Comparison of ENCODE assay signal across 1 cellular context in the genomic region with DNA sequence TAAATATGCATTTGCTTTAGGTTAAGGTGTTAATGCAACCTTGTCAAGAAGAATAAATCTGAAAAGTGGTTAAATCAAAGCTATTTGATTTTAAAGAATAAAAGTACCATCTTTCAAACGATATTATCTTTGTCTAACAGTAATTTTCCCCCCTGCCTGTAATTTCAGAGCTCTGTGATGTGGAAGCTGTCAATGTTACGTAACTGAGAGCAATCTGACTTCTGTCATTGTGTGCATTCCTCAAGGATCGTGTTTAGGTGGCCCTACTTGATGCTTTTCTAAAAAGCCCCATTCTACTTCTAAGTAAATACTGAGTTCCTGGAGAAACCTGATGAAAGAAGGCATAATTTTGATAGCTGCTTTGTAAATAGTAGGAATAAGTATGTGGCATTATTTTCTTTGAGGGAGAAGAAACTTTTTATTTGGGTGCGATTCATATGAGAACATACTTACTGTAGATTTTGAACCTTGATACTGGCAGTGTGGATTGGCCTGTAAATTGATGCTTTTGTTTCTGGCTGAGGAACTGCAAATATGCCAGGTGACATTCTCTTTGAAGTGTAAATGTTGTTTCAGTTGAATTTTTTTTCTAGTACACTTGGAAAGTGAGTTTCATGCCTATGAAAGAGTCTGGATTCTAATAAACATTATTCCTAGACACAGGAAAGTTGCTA.
A peak's percentile ranks its signal among the peaks of the same experiment; 100 is the strongest.
TF ChIP-seq lines count a peak whose summit lies in the region.

No MANE protein-coding gene starts in this region.

TF ChIP-seq in HepG2, 621 proteins besides CTCF, POLR2A, EP300 and RAD21 (continued from another document):
- TF ChIP-seq, protein P1, sequence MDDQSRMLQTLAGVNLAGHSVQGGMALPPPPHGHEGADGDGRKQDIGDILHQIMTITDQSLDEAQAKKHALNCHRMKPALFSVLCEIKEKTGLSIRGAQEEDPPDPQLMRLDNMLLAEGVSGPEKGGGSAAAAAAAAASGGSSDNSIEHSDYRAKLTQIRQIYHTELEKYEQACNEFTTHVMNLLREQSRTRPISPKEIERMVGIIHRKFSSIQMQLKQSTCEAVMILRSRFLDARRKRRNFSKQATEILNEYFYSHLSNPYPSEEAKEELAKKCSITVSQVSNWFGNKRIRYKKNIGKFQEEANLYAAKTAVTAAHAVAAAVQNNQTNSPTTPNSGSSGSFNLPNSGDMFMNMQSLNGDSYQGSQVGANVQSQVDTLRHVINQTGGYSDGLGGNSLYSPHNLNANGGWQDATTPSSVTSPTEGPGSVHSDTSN (CRISPR knock-in tag; IDR thresholded peaks at IDR 0.05; ENCODE audit: borderline replicate concordance), result no peak
- TF ChIP-seq ZNF331 (CRISPR knock-in tag; IDR thresholded peaks at IDR 0.05) (0 out of 2 replicates have a peak, but pooled peaks have one; percentile 12), RXRA (CRISPR knock-in tag; IDR thresholded peaks at IDR 0.05) (no peak), MEIS2 (CRISPR knock-in tag; IDR thresholded peaks at IDR 0.05) (no peak), ZNF562 (CRISPR knock-in tag; IDR thresholded peaks at IDR 0.05; ENCODE audit: borderline replicate concordance) (no peak), ARNTL (CRISPR knock-in tag; IDR thresholded peaks at IDR 0.05) (no peak), ZNF616 (CRISPR knock-in tag; IDR thresholded peaks at IDR 0.05; ENCODE audit: low read depth) (no peak), SRSF1 (optimal IDR thresholded peaks at IDR 0.05; ENCODE audit: low read depth, low read length) (no peak), HDAC6 (IDR thresholded peaks at IDR 0.05; ENCODE audit: low read depth, low read length) (no peak), ZSCAN25 (CRISPR knock-in tag; IDR thresholded peaks at IDR 0.05) (no peak), ZFP37 (CRISPR knock-in tag; IDR thresholded peaks at IDR 0.05; ENCODE audit: borderline replicate concordance) (no peak), TCF7 (IDR thresholded peaks at IDR 0.05; ENCODE audit: low read depth) (0 out of 2 replicates have a peak, but pooled peaks have one; percentile 35), HHEX (CRISPR knock-in tag; IDR thresholded peaks at IDR 0.05) (no peak), KLF16 (CRISPR knock-in tag; IDR thresholded peaks at IDR 0.05) (no peak), PHB2 (IDR thresholded peaks at IDR 0.05; ENCODE audit: partially characterized antibody) (no peak), SNAI1 (CRISPR knock-in tag; IDR thresholded peaks at IDR 0.05; ENCODE audit: borderline replicate concordance) (no peak), SATB2 (CRISPR knock-in tag; IDR thresholded peaks at IDR 0.05) (no peak), SOX13 (IDR thresholded peaks at IDR 0.05) (no peak), SOX13 (CRISPR knock-in tag; conservative IDR thresholded peaks at IDR 0.05 in 1 of 2, IDR thresholded peaks at IDR 0.05 in 1 of 2) (peak in 1 of 2 experiments; percentile 41; a peak in 1 of 4 replicates), ATF1 (CRISPR knock-in tag; IDR thresholded peaks at IDR 0.05) (no peak), ZNF773 (CRISPR knock-in tag; IDR thresholded peaks at IDR 0.05; ENCODE audit: borderline replicate concordance) (no peak), HNRNPK (IDR thresholded peaks at IDR 0.05; ENCODE audit: low read depth, low read length, poor library complexity, severe bottlenecking) (no peak), FOXJ3 (CRISPR knock-in tag; IDR thresholded peaks at IDR 0.05; ENCODE audit: borderline replicate concordance) (no peak), ZNF747 (CRISPR knock-in tag; IDR thresholded peaks at IDR 0.05; ENCODE audit: borderline replicate concordance) (no peak), AGO2 (optimal IDR thresholded peaks at IDR 0.05; ENCODE audit: low read depth, low read length) (no peak), PHF8 (CRISPR knock-in tag; IDR thresholded peaks at IDR 0.05) (no peak), ZFP36L2 (CRISPR knock-in tag; IDR thresholded peaks at IDR 0.05) (no peak), ERF (CRISPR knock-in tag; IDR thresholded peaks at IDR 0.05) (no peak), NR2F6 (IDR thresholded peaks at IDR 0.05) (no peak), NR2F6 (CRISPR knock-in tag; IDR thresholded peaks at IDR 0.05) (no peak), PHF21A (CRISPR knock-in tag; IDR thresholded peaks at IDR 0.05) (no peak), ZNF510 (CRISPR knock-in tag; IDR thresholded peaks at IDR 0.05; ENCODE audit: low read depth) (no peak), TBX2 (CRISPR knock-in tag; IDR thresholded peaks at IDR 0.05; ENCODE audit: borderline replicate concordance) (0 out of 2 replicates have a peak, but pooled peaks have one; percentile 25), ZBTB20 (CRISPR knock-in tag; IDR thresholded peaks at IDR 0.05; ENCODE audit: borderline replicate concordance, low read depth) (no peak), GABPB1 (CRISPR knock-in tag; IDR thresholded peaks at IDR 0.05) (no peak), FOXP1 (IDR thresholded peaks at IDR 0.05) (no peak), FOXP1 (CRISPR knock-in tag; IDR thresholded peaks at IDR 0.05) (no peak), ZNF335 (CRISPR knock-in tag; IDR thresholded peaks at IDR 0.05) (no peak), KMT2A (CRISPR knock-in tag; IDR thresholded peaks at IDR 0.05) (no peak), CBX1 (IDR thresholded peaks at IDR 0.05; ENCODE audit: low read depth) (no peak), AKAP8 (CRISPR knock-in tag; IDR thresholded peaks at IDR 0.05) (no peak), ZFP36 (IDR thresholded peaks at IDR 0.05; ENCODE audit: borderline replicate concordance, low read depth, low read length, partially characterized antibody) (no peak), NBN (conservative IDR thresholded peaks at IDR 0.05) (no peak), ZFAT (CRISPR knock-in tag; conservative IDR thresholded peaks at IDR 0.05) (no peak), ZNF256 (CRISPR knock-in tag; conservative IDR thresholded peaks at IDR 0.05) (no peak)
- TF ChIP-seq, protein P2, sequence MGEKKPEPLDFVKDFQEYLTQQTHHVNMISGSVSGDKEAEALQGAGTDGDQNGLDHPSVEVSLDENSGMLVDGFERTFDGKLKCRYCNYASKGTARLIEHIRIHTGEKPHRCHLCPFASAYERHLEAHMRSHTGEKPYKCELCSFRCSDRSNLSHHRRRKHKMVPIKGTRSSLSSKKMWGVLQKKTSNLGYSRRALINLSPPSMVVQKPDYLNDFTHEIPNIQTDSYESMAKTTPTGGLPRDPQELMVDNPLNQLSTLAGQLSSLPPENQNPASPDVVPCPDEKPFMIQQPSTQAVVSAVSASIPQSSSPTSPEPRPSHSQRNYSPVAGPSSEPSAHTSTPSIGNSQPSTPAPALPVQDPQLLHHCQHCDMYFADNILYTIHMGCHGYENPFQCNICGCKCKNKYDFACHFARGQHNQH (CRISPR knock-in tag; IDR thresholded peaks at IDR 0.05), result no peak
- TF ChIP-seq, protein P3, sequence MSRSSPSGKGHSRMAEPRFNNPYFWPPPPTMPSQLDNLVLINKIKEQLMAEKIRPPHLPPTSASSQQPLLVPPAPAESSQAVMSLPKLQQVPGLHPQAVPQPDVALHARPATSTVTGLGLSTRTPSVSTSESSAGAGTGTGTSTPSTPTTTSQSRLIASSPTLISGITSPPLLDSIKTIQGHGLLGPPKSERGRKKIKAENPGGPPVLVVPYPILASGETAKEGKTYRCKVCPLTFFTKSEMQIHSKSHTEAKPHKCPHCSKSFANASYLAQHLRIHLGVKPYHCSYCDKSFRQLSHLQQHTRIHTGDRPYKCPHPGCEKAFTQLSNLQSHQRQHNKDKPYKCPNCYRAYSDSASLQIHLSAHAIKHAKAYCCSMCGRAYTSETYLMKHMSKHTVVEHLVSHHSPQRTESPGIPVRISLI (CRISPR knock-in tag; IDR thresholded peaks at IDR 0.05; ENCODE audit: borderline replicate concordance), result peak; percentile 40; the same call in 1 of the 2 replicates
- TF ChIP-seq, protein P4, sequence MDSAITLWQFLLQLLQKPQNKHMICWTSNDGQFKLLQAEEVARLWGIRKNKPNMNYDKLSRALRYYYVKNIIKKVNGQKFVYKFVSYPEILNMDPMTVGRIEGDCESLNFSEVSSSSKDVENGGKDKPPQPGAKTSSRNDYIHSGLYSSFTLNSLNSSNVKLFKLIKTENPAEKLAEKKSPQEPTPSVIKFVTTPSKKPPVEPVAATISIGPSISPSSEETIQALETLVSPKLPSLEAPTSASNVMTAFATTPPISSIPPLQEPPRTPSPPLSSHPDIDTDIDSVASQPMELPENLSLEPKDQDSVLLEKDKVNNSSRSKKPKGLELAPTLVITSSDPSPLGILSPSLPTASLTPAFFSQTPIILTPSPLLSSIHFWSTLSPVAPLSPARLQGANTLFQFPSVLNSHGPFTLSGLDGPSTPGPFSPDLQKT (CRISPR knock-in tag; IDR thresholded peaks at IDR 0.05; ENCODE audit: borderline replicate concordance), result no peak
- TF ChIP-seq, protein P5, sequence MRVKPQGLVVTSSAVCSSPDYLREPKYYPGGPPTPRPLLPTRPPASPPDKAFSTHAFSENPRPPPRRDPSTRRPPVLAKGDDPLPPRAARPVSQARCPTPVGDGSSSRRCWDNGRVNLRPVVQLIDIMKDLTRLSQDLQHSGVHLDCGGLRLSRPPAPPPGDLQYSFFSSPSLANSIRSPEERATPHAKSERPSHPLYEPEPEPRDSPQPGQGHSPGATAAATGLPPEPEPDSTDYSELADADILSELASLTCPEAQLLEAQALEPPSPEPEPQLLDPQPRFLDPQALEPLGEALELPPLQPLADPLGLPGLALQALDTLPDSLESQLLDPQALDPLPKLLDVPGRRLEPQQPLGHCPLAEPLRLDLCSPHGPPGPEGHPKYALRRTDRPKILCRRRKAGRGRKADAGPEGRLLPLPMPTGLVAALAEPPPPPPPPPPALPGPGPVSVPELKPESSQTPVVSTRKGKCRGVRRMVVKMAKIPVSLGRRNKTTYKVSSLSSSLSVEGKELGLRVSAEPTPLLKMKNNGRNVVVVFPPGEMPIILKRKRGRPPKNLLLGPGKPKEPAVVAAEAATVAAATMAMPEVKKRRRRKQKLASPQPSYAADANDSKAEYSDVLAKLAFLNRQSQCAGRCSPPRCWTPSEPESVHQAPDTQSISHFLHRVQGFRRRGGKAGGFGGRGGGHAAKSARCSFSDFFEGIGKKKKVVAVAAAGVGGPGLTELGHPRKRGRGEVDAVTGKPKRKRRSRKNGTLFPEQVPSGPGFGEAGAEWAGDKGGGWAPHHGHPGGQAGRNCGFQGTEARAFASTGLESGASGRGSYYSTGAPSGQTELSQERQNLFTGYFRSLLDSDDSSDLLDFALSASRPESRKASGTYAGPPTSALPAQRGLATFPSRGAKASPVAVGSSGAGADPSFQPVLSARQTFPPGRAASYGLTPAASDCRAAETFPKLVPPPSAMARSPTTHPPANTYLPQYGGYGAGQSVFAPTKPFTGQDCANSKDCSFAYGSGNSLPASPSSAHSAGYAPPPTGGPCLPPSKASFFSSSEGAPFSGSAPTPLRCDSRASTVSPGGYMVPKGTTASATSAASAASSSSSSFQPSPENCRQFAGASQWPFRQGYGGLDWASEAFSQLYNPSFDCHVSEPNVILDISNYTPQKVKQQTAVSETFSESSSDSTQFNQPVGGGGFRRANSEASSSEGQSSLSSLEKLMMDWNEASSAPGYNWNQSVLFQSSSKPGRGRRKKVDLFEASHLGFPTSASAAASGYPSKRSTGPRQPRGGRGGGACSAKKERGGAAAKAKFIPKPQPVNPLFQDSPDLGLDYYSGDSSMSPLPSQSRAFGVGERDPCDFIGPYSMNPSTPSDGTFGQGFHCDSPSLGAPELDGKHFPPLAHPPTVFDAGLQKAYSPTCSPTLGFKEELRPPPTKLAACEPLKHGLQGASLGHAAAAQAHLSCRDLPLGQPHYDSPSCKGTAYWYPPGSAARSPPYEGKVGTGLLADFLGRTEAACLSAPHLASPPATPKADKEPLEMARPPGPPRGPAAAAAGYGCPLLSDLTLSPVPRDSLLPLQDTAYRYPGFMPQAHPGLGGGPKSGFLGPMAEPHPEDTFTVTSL (CRISPR knock-in tag; IDR thresholded peaks at IDR 0.05; ENCODE audit: borderline replicate concordance), result peak; percentile 13; the same call in 1 of the 2 replicates
- TF ChIP-seq, protein P6, sequence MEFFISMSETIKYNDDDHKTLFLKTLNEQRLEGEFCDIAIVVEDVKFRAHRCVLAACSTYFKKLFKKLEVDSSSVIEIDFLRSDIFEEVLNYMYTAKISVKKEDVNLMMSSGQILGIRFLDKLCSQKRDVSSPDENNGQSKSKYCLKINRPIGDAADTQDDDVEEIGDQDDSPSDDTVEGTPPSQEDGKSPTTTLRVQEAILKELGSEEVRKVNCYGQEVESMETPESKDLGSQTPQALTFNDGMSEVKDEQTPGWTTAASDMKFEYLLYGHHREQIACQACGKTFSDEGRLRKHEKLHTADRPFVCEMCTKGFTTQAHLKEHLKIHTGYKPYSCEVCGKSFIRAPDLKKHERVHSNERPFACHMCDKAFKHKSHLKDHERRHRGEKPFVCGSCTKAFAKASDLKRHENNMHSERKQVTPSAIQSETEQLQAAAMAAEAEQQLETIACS (CRISPR knock-in tag; IDR thresholded peaks at IDR 0.05), result no peak
- TF ChIP-seq, protein P7, sequence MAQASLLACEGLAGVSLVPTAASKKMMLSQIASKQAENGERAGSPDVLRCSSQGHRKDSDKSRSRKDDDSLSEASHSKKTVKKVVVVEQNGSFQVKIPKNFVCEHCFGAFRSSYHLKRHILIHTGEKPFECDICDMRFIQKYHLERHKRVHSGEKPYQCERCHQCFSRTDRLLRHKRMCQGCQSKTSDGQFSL (CRISPR knock-in tag; IDR thresholded peaks at IDR 0.05), result no peak
- TF ChIP-seq, protein P8, sequence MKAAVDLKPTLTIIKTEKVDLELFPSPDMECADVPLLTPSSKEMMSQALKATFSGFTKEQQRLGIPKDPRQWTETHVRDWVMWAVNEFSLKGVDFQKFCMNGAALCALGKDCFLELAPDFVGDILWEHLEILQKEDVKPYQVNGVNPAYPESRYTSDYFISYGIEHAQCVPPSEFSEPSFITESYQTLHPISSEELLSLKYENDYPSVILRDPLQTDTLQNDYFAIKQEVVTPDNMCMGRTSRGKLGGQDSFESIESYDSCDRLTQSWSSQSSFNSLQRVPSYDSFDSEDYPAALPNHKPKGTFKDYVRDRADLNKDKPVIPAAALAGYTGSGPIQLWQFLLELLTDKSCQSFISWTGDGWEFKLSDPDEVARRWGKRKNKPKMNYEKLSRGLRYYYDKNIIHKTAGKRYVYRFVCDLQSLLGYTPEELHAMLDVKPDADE (CRISPR knock-in tag; IDR thresholded peaks at IDR 0.05), result no peak
